ENCODE assay signal across 1 cellular context in the genomic region with DNA sequence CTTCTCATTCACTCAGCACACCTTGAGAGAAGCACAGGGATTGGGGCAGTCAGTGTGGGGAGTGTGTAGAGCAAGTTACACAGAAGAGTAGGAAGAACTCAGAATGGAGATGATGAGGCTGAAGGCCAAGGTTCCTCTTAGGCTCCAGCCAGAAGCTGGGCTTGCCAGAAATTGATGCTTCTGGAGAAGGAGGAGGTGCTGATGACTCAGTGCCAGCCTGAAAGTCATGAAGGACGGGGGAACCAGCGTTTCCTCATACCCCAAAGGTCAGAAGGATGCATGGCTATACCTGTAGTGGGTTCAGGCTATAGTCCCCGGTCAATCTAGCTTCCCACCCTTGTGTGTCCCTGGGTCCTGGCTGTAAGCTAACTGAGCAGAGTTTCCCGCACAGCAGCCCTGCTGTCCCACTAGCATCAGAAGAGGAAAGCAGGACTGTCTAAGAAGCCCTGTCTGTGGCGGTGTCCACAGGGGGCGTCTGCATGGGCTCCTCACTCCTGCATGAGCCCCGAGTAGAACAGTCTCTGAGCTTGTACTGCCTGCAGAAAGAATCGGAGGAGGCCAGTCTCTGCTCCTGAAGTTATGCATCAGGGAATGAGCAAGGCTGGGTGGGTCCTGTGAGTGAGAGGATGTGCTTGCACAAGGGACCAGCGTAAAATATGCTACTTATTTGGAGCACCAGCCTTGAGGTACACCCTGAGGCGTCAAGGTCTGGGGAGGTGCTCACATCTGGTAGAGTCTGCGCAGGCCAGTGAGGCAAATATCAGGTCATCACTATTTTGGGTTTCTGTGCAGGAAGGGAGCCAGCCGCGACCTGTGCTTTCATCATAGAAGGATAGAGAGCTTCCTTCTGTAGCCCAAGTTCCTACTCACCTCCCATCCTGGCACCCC.
TF ChIP-seq lines count a peak whose summit lies in the region.

No MANE protein-coding gene starts in this region.

TF ChIP-seq in IMR-90, 13 proteins besides CTCF, POLR2A, EP300 and RAD21:
- no peak for TF ChIP-seq BHLHE40 (IDR thresholded peaks at IDR 0.05; ENCODE audit: low read depth, low read length)
- TF ChIP-seq FOS (IDR thresholded peaks at IDR 0.05; ENCODE audit: low read depth, low read length): 0 out of 2 replicates have a peak, but pooled peaks have one; percentile 3
